25 cellular contexts compared by ENCODE assay signal in the genomic region with DNA sequence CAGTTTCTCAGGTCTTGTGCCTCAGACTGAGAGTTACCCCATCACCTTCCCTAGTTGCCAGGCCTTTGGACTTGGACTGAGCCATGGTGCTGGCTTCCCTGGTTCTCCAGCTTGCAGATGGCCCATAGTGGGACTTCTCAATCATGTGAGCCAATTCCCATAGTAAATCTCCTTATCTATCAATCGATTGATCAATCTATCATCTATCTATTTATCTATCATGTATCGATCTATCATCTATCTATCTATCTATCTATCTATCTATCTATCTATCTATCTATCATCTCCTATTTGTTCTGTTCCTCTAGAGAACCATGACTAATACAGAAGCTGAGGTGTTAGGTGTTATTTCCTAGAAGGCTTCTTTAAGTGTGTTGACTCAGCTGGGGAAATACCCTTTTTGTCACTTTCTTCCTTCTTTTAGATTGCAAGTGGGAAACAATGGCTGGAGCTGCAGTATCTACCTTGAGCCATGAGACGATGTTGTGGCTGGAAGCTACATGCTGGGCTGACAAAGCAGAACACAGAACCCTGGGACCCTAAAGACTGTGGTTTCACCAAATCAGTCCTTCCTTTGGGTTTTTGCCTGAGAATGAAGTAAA.
DNase-seq lines count a peak whose midpoint lies in the region; ATAC-seq and TF ChIP-seq lines count a peak whose summit lies in the region.
"Had no signal": no experiment of that assay in that cellular context is flagged by ENCODE, and none has a peak within 500 bp of the region (broad histone marks: within the 10 kb centered on the region; RNA-seq: fewer than 3 reads in every experiment).

No MANE protein-coding gene starts in this region.

- peak; percentile 68 for ATAC-seq in activated CD8-positive, alpha-beta T cell treated with anti-CD3 and anti-CD28 coated beads for 36 hours
- no peak for ATAC-seq in activated CD8-positive, alpha-beta T cell treated with anti-CD3 and anti-CD28 coated beads, Interleukin-2, amount 10 ng/mL, durations not matched to agents 7 days and 5 days
- ATAC-seq in HG02759 (IDR thresholded peaks at IDR 0.05; ENCODE audit: unreplicated experiment) (peak; percentile 50), left cardiac atrium (no peak)
- peak; percentile 67 to 83 for ATAC-seq in stimulated activated naive B cell treated with anti-CD40 and anti-IgM and Interleukin-4, amounts not matched to agents 10 μg/mL and 1 μg/mL and 100 μg/mL, for 72 hours (replicated peaks)
- ATAC-seq: upper lobe of right lung had no signal

- H3K36me3 Mint-ChIP-seq in activated CD8-positive, alpha-beta T cell treated with anti-CD3 and anti-CD28 coated beads for 36 hours (ENCODE audit: low read depth) = no peaks in the 10 kb centered on the region
- no peaks in the 10 kb centered on the region for H3K36me3 Mint-ChIP-seq in activated CD8-positive, alpha-beta T cell treated with anti-CD3 and anti-CD28 coated beads, Interleukin-2, amount 10 ng/mL, durations not matched to agents 7 days and 5 days (ENCODE audit: low read depth)
- H3K36me3 Mint-ChIP-seq in stimulated activated naive B cell treated with anti-CD40 and anti-IgM and Interleukin-4, amounts not matched to agents 10 μg/mL and 1 μg/mL and 100 μg/mL, for 72 hours = no peaks in the 10 kb centered on the region
- H3K36me3 Mint-ChIP-seq in progenitor cell of endocrine pancreas (ENCODE audit: insufficient read depth) = no peaks in the 10 kb centered on the region

- TF ChIP-seq POLR2A in ovary (IDR thresholded peaks at IDR 0.05) = no peak

- no peak overlapping the region for H3K4me3 Mint-ChIP-seq in activated CD8-positive, alpha-beta T cell treated with anti-CD3 and anti-CD28 coated beads for 36 hours
- no peak overlapping the region for H3K4me3 Mint-ChIP-seq in activated CD8-positive, alpha-beta T cell treated with anti-CD3 and anti-CD28 coated beads, Interleukin-2, amount 10 ng/mL, durations not matched to agents 7 days and 5 days
- no peak overlapping the region for H3K4me3 Mint-ChIP-seq in stimulated activated naive B cell treated with anti-CD40 and anti-IgM and Interleukin-4, amounts not matched to agents 10 μg/mL and 1 μg/mL and 100 μg/mL, for 72 hours
- no peak overlapping the region for H3K4me3 Mint-ChIP-seq in progenitor cell of endocrine pancreas (ENCODE audit: low read depth)
- H3K4me3 Mint-ChIP-seq: activated CD4-positive, alpha-beta memory T cell treated with anti-CD3 and anti-CD28 coated beads, Interleukin-2, amount 10 ng/mL, durations not matched to agents 7 days and 5 days; activated T-helper 1 cell treated with anti-CD3 and anti-CD28 coated beads, Interleukin-12 subunit alpha, Interleukin-12 subunit beta, Interleukin-2, Interleukin-4 antibody, amounts not matched to agents 30 ng/mL and 10 ng/mL and 1 ng/mL, durations not matched to agents 14 hours and 24 hours and 36 hours; T-helper 1 cell treated with Interleukin-12 subunit alpha and Interleukin-12 subunit beta and Interleukin-4 antibody, amounts not matched to agents 30 μg/mL and 1 μg/mL, for 36 hours had no signal

- H3K4me1 ChIP-seq in ovary (ENCODE audit: insufficient read depth) = no peaks in the 10 kb centered on the region
- H3K4me1 ChIP-seq: adrenal gland, prostate gland, SJSA1, upper lobe of right lung had no signal

- no peaks in the 10 kb centered on the region for H3K9me3 ChIP-seq in ovary
- H3K9me3 ChIP-seq: adrenal gland, MG63, prostate gland, SJSA1, upper lobe of right lung had no signal

- peaks cover 5% of the 10 kb centered on the region for H3K4me1 Mint-ChIP-seq in activated CD8-positive, alpha-beta T cell treated with anti-CD3 and anti-CD28 coated beads for 36 hours (ENCODE audit: low read depth)
- H3K4me1 Mint-ChIP-seq in activated CD8-positive, alpha-beta T cell treated with anti-CD3 and anti-CD28 coated beads, Interleukin-2, amount 10 ng/mL, durations not matched to agents 7 days and 5 days (ENCODE audit: low read depth) = no peaks in the 10 kb centered on the region
- H3K4me1 Mint-ChIP-seq in stimulated activated naive B cell treated with anti-CD40 and anti-IgM and Interleukin-4, amounts not matched to agents 10 μg/mL and 1 μg/mL and 100 μg/mL, for 72 hours = no peaks in the 10 kb centered on the region
- H3K4me1 Mint-ChIP-seq in progenitor cell of endocrine pancreas (ENCODE audit: low read depth) = no peaks in the 10 kb centered on the region
- H3K4me1 Mint-ChIP-seq: activated CD4-positive, alpha-beta memory T cell treated with anti-CD3 and anti-CD28 coated beads, Interleukin-2, amount 10 ng/mL, durations not matched to agents 7 days and 5 days had no signal

- TF ChIP-seq EP300 in ovary (IDR thresholded peaks at IDR 0.05) = no peak

- intact Hi-C loops in activated CD8-positive, alpha-beta T cell treated with anti-CD3 and anti-CD28 coated beads for 36 hours (cut with micrococcal nuclease) = no loop called here
- intact Hi-C loops in left cardiac atrium (cut with DNase I) (no loop called here), ovary (cut with DNase I) (no loop called here)

- TF ChIP-seq CTCF in activated CD8-positive, alpha-beta T cell treated with anti-CD3 and anti-CD28 coated beads for 36 hours (IDR thresholded peaks at IDR 0.05) = no peak
- no peak for TF ChIP-seq CTCF in progenitor cell of endocrine pancreas (IDR thresholded peaks at IDR 0.05; ENCODE audit: unreplicated experiment)
- TF ChIP-seq CTCF in ovary (IDR thresholded peaks at IDR 0.05) = no peak

- POLR2A ChIA-PET in activated CD8-positive, alpha-beta T cell treated with anti-CD3 and anti-CD28 coated beads for 36 hours (lab: Charles Lee) = no interaction called here
- POLR2A ChIA-PET in activated CD8-positive, alpha-beta T cell treated with anti-CD3 and anti-CD28 coated beads, Interleukin-2, amount 10 ng/mL, durations not matched to agents 7 days and 5 days (lab: Charles Lee) = no interaction called here

- peaks cover 5% of the 10 kb centered on the region for H3K9me3 Mint-ChIP-seq in activated CD8-positive, alpha-beta T cell treated with anti-CD3 and anti-CD28 coated beads for 36 hours
- H3K9me3 Mint-ChIP-seq in activated CD8-positive, alpha-beta T cell treated with anti-CD3 and anti-CD28 coated beads, Interleukin-2, amount 10 ng/mL, durations not matched to agents 7 days and 5 days (ENCODE audit: insufficient read depth) = no peaks in the 10 kb centered on the region
- peaks cover 3 to 5% of the 10 kb centered on the region in 2 donors for H3K9me3 Mint-ChIP-seq in stimulated activated naive B cell treated with anti-CD40 and anti-IgM and Interleukin-4, amounts not matched to agents 10 μg/mL and 1 μg/mL and 100 μg/mL, for 72 hours
- no peaks in the 10 kb centered on the region for H3K9me3 Mint-ChIP-seq in progenitor cell of endocrine pancreas (ENCODE audit: low read depth)

- H3K27me3 ChIP-seq in ovary = no peaks in the 10 kb centered on the region
- H3K27me3 ChIP-seq: adrenal gland, cardiac muscle cell, MG63, SJSA1, upper lobe of right lung had no signal

- peak; percentile 10 for DNase-seq in activated CD8-positive, alpha-beta T cell treated with anti-CD3 and anti-CD28 coated beads for 36 hours
- DNase-seq in activated CD8-positive, alpha-beta T cell treated with anti-CD3 and anti-CD28 coated beads, Interleukin-2, amount 10 ng/mL, durations not matched to agents 7 days and 5 days = no peak
- DNase-seq in amniotic epithelial cell (ENCODE audit: low read depth) = peak; percentile 23
- no peak for DNase-seq in stimulated activated naive B cell treated with anti-CD40 and anti-IgM and Interleukin-4, amounts not matched to agents 10 μg/mL and 1 μg/mL and 100 μg/mL, for 72 hours
- DNase-seq in left cardiac atrium = no peak
- DNase-seq in progenitor cell of endocrine pancreas (ENCODE audit: low spot score, unreplicated experiment) = no peak
- DNase-seq in ovary = no peak
- DNase-seq: activated CD4-positive, alpha-beta memory T cell treated with anti-CD3 and anti-CD28 coated beads, Interleukin-2, amount 10 ng/mL, durations not matched to agents 7 days and 5 days; adrenal gland; DMS 273 treated with DMSO at 0.1 percent for 48 hours; GF-D8; MG63; NCI-H1436 treated with DMSO at 0.1 percent for 48 hours; NCI-H2171; NCI-H82; PC-9; stimulated activated CD4-positive, alpha-beta T cell treated with anti-CD3 and anti-CD28 coated beads, Interleukin-2, amount 100 ng/mL, for 24 hours; upper lobe of right lung had no signal

- H3K27ac ChIP-seq in ovary = no peak overlapping the region
- H3K27ac ChIP-seq: adrenal gland, cardiac muscle cell, PC-9, prostate gland, SJSA1, upper lobe of right lung, VCaP had no signal

- H3K27ac Mint-ChIP-seq in activated CD8-positive, alpha-beta T cell treated with anti-CD3 and anti-CD28 coated beads for 36 hours = no peak overlapping the region
- no peak overlapping the region for H3K27ac Mint-ChIP-seq in activated CD8-positive, alpha-beta T cell treated with anti-CD3 and anti-CD28 coated beads, Interleukin-2, amount 10 ng/mL, durations not matched to agents 7 days and 5 days
- no peak overlapping the region for H3K27ac Mint-ChIP-seq in stimulated activated naive B cell treated with anti-CD40 and anti-IgM and Interleukin-4, amounts not matched to agents 10 μg/mL and 1 μg/mL and 100 μg/mL, for 72 hours
- no peak overlapping the region for H3K27ac Mint-ChIP-seq in progenitor cell of endocrine pancreas
- H3K27ac Mint-ChIP-seq: activated CD4-positive, alpha-beta memory T cell treated with anti-CD3 and anti-CD28 coated beads, Interleukin-2, amount 10 ng/mL, durations not matched to agents 7 days and 5 days; activated T-helper 1 cell treated with anti-CD3 and anti-CD28 coated beads, Interleukin-12 subunit alpha, Interleukin-12 subunit beta, Interleukin-2, Interleukin-4 antibody, amounts not matched to agents 30 ng/mL and 10 ng/mL and 1 ng/mL, durations not matched to agents 14 hours and 24 hours and 36 hours; T-helper 1 cell treated with Interleukin-12 subunit alpha and Interleukin-12 subunit beta and Interleukin-4 antibody, amounts not matched to agents 30 μg/mL and 1 μg/mL, for 36 hours had no signal

- WGBS in ovary, 3 donors = 92 to 98% (median 98%) methylated on average over 3 of the region's 3 CpGs

- H3K4me3 ChIP-seq in ovary = no peak overlapping the region
- H3K4me3 ChIP-seq: adrenal gland, cardiac muscle cell, MG63, PC-9, prostate gland, SJSA1, upper lobe of right lung had no signal

- H3K36me3 ChIP-seq in ovary = no peaks in the 10 kb centered on the region
- H3K36me3 ChIP-seq: adrenal gland, cardiac muscle cell, MG63, prostate gland, SJSA1, upper lobe of right lung had no signal

- H3K27me3 Mint-ChIP-seq in activated CD8-positive, alpha-beta T cell treated with anti-CD3 and anti-CD28 coated beads for 36 hours = no peaks in the 10 kb centered on the region
- no peaks in the 10 kb centered on the region for H3K27me3 Mint-ChIP-seq in activated CD8-positive, alpha-beta T cell treated with anti-CD3 and anti-CD28 coated beads, Interleukin-2, amount 10 ng/mL, durations not matched to agents 7 days and 5 days (ENCODE audit: low read depth)
- H3K27me3 Mint-ChIP-seq in stimulated activated naive B cell treated with anti-CD40 and anti-IgM and Interleukin-4, amounts not matched to agents 10 μg/mL and 1 μg/mL and 100 μg/mL, for 72 hours = no peaks in the 10 kb centered on the region
- peaks cover 3% of the 10 kb centered on the region for H3K27me3 Mint-ChIP-seq in progenitor cell of endocrine pancreas
- H3K27me3 Mint-ChIP-seq: activated CD4-positive, alpha-beta memory T cell treated with anti-CD3 and anti-CD28 coated beads, Interleukin-2, amount 10 ng/mL, durations not matched to agents 7 days and 5 days had no signal

- CTCF ChIA-PET in activated CD8-positive, alpha-beta T cell treated with anti-CD3 and anti-CD28 coated beads for 36 hours (lab: Charles Lee) = no interaction called here
- CTCF ChIA-PET in activated CD8-positive, alpha-beta T cell treated with anti-CD3 and anti-CD28 coated beads, Interleukin-2, amount 10 ng/mL, durations not matched to agents 7 days and 5 days (lab: Charles Lee) = no interaction called here

Comparison
In these comparisons a context has a peak if more than half of its experiments do, and no peak if none do; other contexts are left out.
1. ATAC-seq: peak in activated CD8-positive, alpha-beta T cell treated with anti-CD3 and anti-CD28 coated beads for 36 hours (single experiment), HG02759 (single experiment) and stimulated activated naive B cell treated with anti-CD40 and anti-IgM and Interleukin-4, amounts not matched to agents 10 μg/mL and 1 μg/mL and 100 μg/mL, for 72 hours (2 of 2); none in activated CD8-positive, alpha-beta T cell treated with anti-CD3 and anti-CD28 coated beads, Interleukin-2, amount 10 ng/mL, durations not matched to agents 7 days and 5 days (single experiment) and left cardiac atrium (0 of 2).
2. DNase-seq: peak in activated CD8-positive, alpha-beta T cell treated with anti-CD3 and anti-CD28 coated beads for 36 hours (single experiment) and amniotic epithelial cell (single experiment); none in activated CD8-positive, alpha-beta T cell treated with anti-CD3 and anti-CD28 coated beads, Interleukin-2, amount 10 ng/mL, durations not matched to agents 7 days and 5 days (single experiment), stimulated activated naive B cell treated with anti-CD40 and anti-IgM and Interleukin-4, amounts not matched to agents 10 μg/mL and 1 μg/mL and 100 μg/mL, for 72 hours (single experiment), left cardiac atrium (single experiment), progenitor cell of endocrine pancreas (single experiment) and ovary (0 of 5).